ENCODE assay signal across 14 cellular contexts in genomic region chr14:104656014-104656714, GRCh38. TPM values are rescaled to one million over a fixed set of nuclear protein-coding genes. Genes with fewer than 3 reads are reported as not detected.
DNase-seq lines count a peak whose midpoint lies in the region; ATAC-seq and TF ChIP-seq lines count a peak whose summit lies in the region.
"Had no signal": no experiment of that assay in that cellular context is flagged by ENCODE, and none has a peak within 500 bp of the region (broad histone marks: within the 10 kb centered on the region; RNA-seq: fewer than 3 reads in every experiment).

No MANE protein-coding gene starts in this region.

- peak overlapping the region; percentile 91 for H2BK120ac ChIP-seq in neuronal stem cell (ENCODE audit: low read depth, low read length)

- H3K36me3 ChIP-seq in neuronal stem cell (replicated peaks in 1 of 2; ENCODE audit: control insufficient read depth in 2 of 2, insufficient read depth in 2 of 2, low read length in 2 of 2): no peaks in the 10 kb centered on the region
- H3K36me3 ChIP-seq in colonic mucosa: no peaks in the 10 kb centered on the region
- H3K36me3 ChIP-seq: prostate gland had no signal

- intact Hi-C loops in colonic mucosa (cut with DNase I): no loop called here

- H4K91ac ChIP-seq in neuronal stem cell (ENCODE audit: low read depth, low read length, poor library complexity): no peak overlapping the region

- H3K79me1 ChIP-seq in neuronal stem cell (ENCODE audit: low read depth, low read length): peaks cover 8% of the 10 kb centered on the region

- H3K27ac ChIP-seq in angular gyrus (ENCODE audit: low read depth, low read length) (peak overlapping the region; percentile 89), neuronal stem cell (replicated peaks; ENCODE audit: low read length) (no peak overlapping the region), colonic mucosa (no peak overlapping the region)
- H3K27ac ChIP-seq: prostate gland, VCaP had no signal

- peak overlapping the region; percentile 84 for H2BK12ac ChIP-seq in neuronal stem cell (ENCODE audit: low read length)

- H3K23ac ChIP-seq in neuronal stem cell (ENCODE audit: low read depth, low read length, poor library complexity): no peak overlapping the region

- H3K27me3 ChIP-seq in neuronal stem cell (ENCODE audit: control insufficient read depth in 3 of 3, insufficient read depth in 3 of 3, low read depth in 1 of 3, low read length in 3 of 3): no peaks in the 10 kb centered on the region
- peaks cover 9% of the 10 kb centered on the region for H3K27me3 ChIP-seq in colonic mucosa

- peak overlapping the region; percentile 65 for H2BK15ac ChIP-seq in neuronal stem cell (ENCODE audit: low read length)

- H3K14ac ChIP-seq in neuronal stem cell (ENCODE audit: low read length): peak overlapping the region; percentile 56

- CTCF ChIA-PET in activated CD8-positive, alpha-beta T cell treated with anti-CD3 and anti-CD28 coated beads, Interleukin-2, amount 10 ng/mL, durations not matched to agents 7 days and 5 days (lab: Charles Lee): interaction anchor here (1.5 kb wide), 1 partner anchor 9 kb away, joined by 4 read pairs; no protein-coding TSS in a partner anchor

- POLR2A ChIA-PET in activated CD8-positive, alpha-beta T cell treated with anti-CD3 and anti-CD28 coated beads, Interleukin-2, amount 10 ng/mL, durations not matched to agents 7 days and 5 days (lab: Charles Lee): no interaction called here

- H4K8ac ChIP-seq in neuronal stem cell (ENCODE audit: low read depth, low read length): no peak overlapping the region

- H3K27me3 Mint-ChIP-seq in activated CD8-positive, alpha-beta T cell treated with anti-CD3 and anti-CD28 coated beads, Interleukin-2, amount 10 ng/mL, durations not matched to agents 7 days and 5 days (ENCODE audit: low read depth): peaks cover 12% of the 10 kb centered on the region

- H3K4me3 Mint-ChIP-seq in activated CD8-positive, alpha-beta T cell treated with anti-CD3 and anti-CD28 coated beads, Interleukin-2, amount 10 ng/mL, durations not matched to agents 7 days and 5 days: no peak overlapping the region

- H3K4ac ChIP-seq in neuronal stem cell (ENCODE audit: low read length): peak overlapping the region; percentile 66

- peak overlapping the region; percentile 99 for H2AK5ac ChIP-seq in neuronal stem cell (ENCODE audit: low read depth, low read length)

- ATAC-seq in HG02623 (IDR thresholded peaks at IDR 0.05; ENCODE audit: unreplicated experiment): no peak
- no peak for ATAC-seq in activated CD8-positive, alpha-beta T cell treated with anti-CD3 and anti-CD28 coated beads, Interleukin-2, amount 10 ng/mL, durations not matched to agents 7 days and 5 days

- no peak overlapping the region for H3K9ac ChIP-seq in neuronal stem cell (ENCODE audit: low read depth, low read length, poor library complexity)
- H3K9ac ChIP-seq in colonic mucosa (ENCODE audit: low read depth in 2 of 2, low read length in 2 of 2): no peak overlapping the region

- peak overlapping the region; percentile 29 for H3K18ac ChIP-seq in neuronal stem cell (ENCODE audit: low read length)

- H3K9me3 ChIP-seq in neuronal stem cell (replicated peaks in 1 of 2; ENCODE audit: control insufficient read depth in 2 of 2, insufficient read depth in 1 of 2, low read depth in 1 of 2, low read length in 2 of 2): peaks cover 8 to 26% of the 10 kb centered on the region in 2 donors
- H3K9me3 ChIP-seq in colonic mucosa: no peaks in the 10 kb centered on the region
- H3K9me3 ChIP-seq: prostate gland had no signal

- H3K4me1 Mint-ChIP-seq in activated CD8-positive, alpha-beta T cell treated with anti-CD3 and anti-CD28 coated beads, Interleukin-2, amount 10 ng/mL, durations not matched to agents 7 days and 5 days (ENCODE audit: low read depth): peaks cover 27% of the 10 kb centered on the region

- H3K4me1 ChIP-seq in neuronal stem cell (ENCODE audit: control insufficient read depth in 2 of 2, insufficient read depth in 1 of 2, low read depth in 1 of 2, low read length in 2 of 2) (peaks cover 2 to 6% of the 10 kb centered on the region in 2 donors), colonic mucosa (no peaks in the 10 kb centered on the region)
- H3K4me1 ChIP-seq: prostate gland had no signal

- no peak overlapping the region for H3K4me2 ChIP-seq in neuronal stem cell (ENCODE audit: insufficient read depth, low read length, poor library complexity, severe bottlenecking)

- peak overlapping the region; percentile 32 for H2BK5ac ChIP-seq in neuronal stem cell (ENCODE audit: low read length)

- DNase-seq in Daoy (ENCODE audit: low read depth): peak; percentile 54
- peak; percentile 38 for DNase-seq in NAMALWA (ENCODE audit: low spot score)
- no peak for DNase-seq in neuronal stem cell (ENCODE audit: low spot score)
- no peak for DNase-seq in colonic mucosa
- no peak for DNase-seq in activated CD8-positive, alpha-beta T cell treated with anti-CD3 and anti-CD28 coated beads, Interleukin-2, amount 10 ng/mL, durations not matched to agents 7 days and 5 days
- no peak for DNase-seq in stimulated activated CD4-positive, alpha-beta T cell treated with anti-CD3 and anti-CD28 coated beads, Interleukin-15, amount 100 ng/mL, for 24 hours
- DNase-seq: activated T-cell treated with anti-CD3 and anti-CD28 coated beads for 4 hours; effector memory CD4-positive, alpha-beta T cell; IMR-90; NCI-H1417 treated with DMSO at 0.1 percent for 48 hours had no signal

- H3K27ac Mint-ChIP-seq in activated CD8-positive, alpha-beta T cell treated with anti-CD3 and anti-CD28 coated beads, Interleukin-2, amount 10 ng/mL, durations not matched to agents 7 days and 5 days: no peak overlapping the region

- H3K36me3 Mint-ChIP-seq in activated CD8-positive, alpha-beta T cell treated with anti-CD3 and anti-CD28 coated beads, Interleukin-2, amount 10 ng/mL, durations not matched to agents 7 days and 5 days (ENCODE audit: low read depth): no peaks in the 10 kb centered on the region

- H3K4me3 ChIP-seq in neuronal stem cell (ENCODE audit: low read length in 2 of 2) (no peak overlapping the region), colonic mucosa (no peak overlapping the region)
- H3K4me3 ChIP-seq: prostate gland had no signal

- WGBS in neuronal stem cell (ENCODE audit: extremely low coverage in 2 of 2, insufficient read length in 2 of 2, insufficient replicate concordance in 1 of 2), 2 donors: no CpG with 5 or more reads among the region's 29 CpGs

- no peak for TF ChIP-seq CTCF in colonic mucosa (IDR thresholded peaks at IDR 0.05)

- peaks cover 17% of the 10 kb centered on the region for H3K9me3 Mint-ChIP-seq in activated CD8-positive, alpha-beta T cell treated with anti-CD3 and anti-CD28 coated beads, Interleukin-2, amount 10 ng/mL, durations not matched to agents 7 days and 5 days (ENCODE audit: insufficient read depth)

- peak overlapping the region; percentile 31 for H2AFZ ChIP-seq in neuronal stem cell (ENCODE audit: low read length)

RNA-seq across cellular contexts. Expression of gene INF2, which starts 33.3 kb away (rescaled TPM):
- total RNA-seq in Daoy (2014; rRNA removed; shearing (Covaris generic)): 40.6 and 48.9 TPM in 2 replicates
- polyA plus RNA-seq in neuronal stem cell (2013, experiment 1 of 2): 19.0 TPM
- polyA plus RNA-seq in neuronal stem cell (2013, experiment 2 of 2): 19.6 TPM
- 100 to 1,000 TPM; 162 to 264 TPM for total RNA-seq in colonic mucosa
- total RNA-seq in activated CD8-positive, alpha-beta T cell treated with anti-CD3 and anti-CD28 coated beads, Interleukin-2, amount 10 ng/mL, durations not matched to agents 7 days and 5 days: 100 to 1,000 TPM; 155 to 159 TPM

RNA-seq across cellular contexts. Expression of gene TMEM179, which starts 51.6 kb away (rescaled TPM):
- 7.4 and 7.5 TPM in 2 replicates for total RNA-seq in Daoy (2014; rRNA removed; shearing (Covaris generic))
- polyA plus RNA-seq in neuronal stem cell (2013, experiment 1 of 2): 3.0 TPM
- polyA plus RNA-seq in neuronal stem cell (2013, experiment 2 of 2): 2.8 TPM
- total RNA-seq in colonic mucosa: under 1 TPM in 1 of 2 donors, not detected in 1; 0.69 TPM
- total RNA-seq in activated CD8-positive, alpha-beta T cell treated with anti-CD3 and anti-CD28 coated beads, Interleukin-2, amount 10 ng/mL, durations not matched to agents 7 days and 5 days: not detected
- total RNA-seq: IMR-90 had no signal
- polyA plus RNA-seq: IMR-90 had no signal

Comparison
In these comparisons a context has a peak if more than half of its experiments do, and no peak if none do; other contexts are left out.
1. DNase-seq: peak in Daoy (single experiment) and NAMALWA (single experiment); none in neuronal stem cell (single experiment), colonic mucosa (single experiment), activated CD8-positive, alpha-beta T cell treated with anti-CD3 and anti-CD28 coated beads, Interleukin-2, amount 10 ng/mL, durations not matched to agents 7 days and 5 days (single experiment) and stimulated activated CD4-positive, alpha-beta T cell treated with anti-CD3 and anti-CD28 coated beads, Interleukin-15, amount 100 ng/mL, for 24 hours (single experiment).